In the genomic region with DNA sequence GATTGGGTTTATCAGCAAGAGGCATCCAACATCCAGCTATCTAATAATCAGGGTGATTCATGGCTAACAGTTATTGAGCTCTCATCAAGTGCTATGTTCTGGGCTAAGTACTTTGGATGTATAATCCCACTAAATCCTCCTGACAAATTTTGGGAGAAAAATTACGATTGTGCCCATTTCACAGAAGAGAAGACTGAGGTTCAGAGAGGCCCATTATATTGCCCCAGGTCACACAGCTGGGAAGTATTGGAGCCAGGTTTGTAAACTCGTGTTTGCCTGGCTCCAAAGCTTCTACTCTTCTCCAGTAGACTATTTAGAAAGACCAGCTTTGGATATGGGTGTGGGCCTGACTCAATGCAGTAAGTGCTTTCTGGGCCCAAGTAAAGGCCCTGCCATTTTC, we compare ENCODE assay signal across 1 cellular context.
TF ChIP-seq lines count a peak whose summit lies in the region.

No MANE protein-coding gene starts in this region.

TF ChIP-seq in K562, 482 proteins besides CTCF, POLR2A, EP300 and RAD21 (continued from another document):
- TF ChIP-seq, protein P1, sequence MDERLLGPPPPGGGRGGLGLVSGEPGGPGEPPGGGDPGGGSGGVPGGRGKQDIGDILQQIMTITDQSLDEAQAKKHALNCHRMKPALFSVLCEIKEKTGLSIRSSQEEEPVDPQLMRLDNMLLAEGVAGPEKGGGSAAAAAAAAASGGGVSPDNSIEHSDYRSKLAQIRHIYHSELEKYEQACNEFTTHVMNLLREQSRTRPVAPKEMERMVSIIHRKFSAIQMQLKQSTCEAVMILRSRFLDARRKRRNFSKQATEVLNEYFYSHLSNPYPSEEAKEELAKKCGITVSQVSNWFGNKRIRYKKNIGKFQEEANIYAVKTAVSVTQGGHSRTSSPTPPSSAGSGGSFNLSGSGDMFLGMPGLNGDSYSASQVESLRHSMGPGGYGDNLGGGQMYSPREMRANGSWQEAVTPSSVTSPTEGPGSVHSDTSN (CRISPR knock-in tag; IDR thresholded peaks at IDR 0.05; ENCODE audit: low read depth) = no peak
- TF ChIP-seq, protein P1 (tag; conservative IDR thresholded peaks at IDR 0.05; ENCODE audit: low read depth) = no peak
- TF ChIP-seq ZNF717 (CRISPR knock-in tag; IDR thresholded peaks at IDR 0.05) = no peak
- no peak for TF ChIP-seq ZNF766 (CRISPR knock-in tag; conservative IDR thresholded peaks at IDR 0.05)
- TF ChIP-seq SLC30A9 (CRISPR knock-in tag; IDR thresholded peaks at IDR 0.05) = no peak
- TF ChIP-seq HNRNPH1 (optimal IDR thresholded peaks at IDR 0.05; ENCODE audit: low read depth, low read length) = no peak
- TF ChIP-seq MEIS2 (IDR thresholded peaks at IDR 0.05; ENCODE audit: partially characterized antibody) = no peak
- no peak for TF ChIP-seq CHCHD3 (CRISPR knock-in tag; IDR thresholded peaks at IDR 0.05)
- no peak for TF ChIP-seq MCM3 (IDR thresholded peaks at IDR 0.05)
- TF ChIP-seq HEY1 (CRISPR knock-in tag; IDR thresholded peaks at IDR 0.05; ENCODE audit: borderline replicate concordance) = no peak
- no peak for TF ChIP-seq TAF7 (tag; IDR thresholded peaks at IDR 0.05)
- TF ChIP-seq ZFP30 (CRISPR knock-in tag; IDR thresholded peaks at IDR 0.05; ENCODE audit: borderline replicate concordance) = no peak
- TF ChIP-seq FOXP1 (CRISPR knock-in tag; IDR thresholded peaks at IDR 0.05) = no peak
- TF ChIP-seq, protein P2, sequence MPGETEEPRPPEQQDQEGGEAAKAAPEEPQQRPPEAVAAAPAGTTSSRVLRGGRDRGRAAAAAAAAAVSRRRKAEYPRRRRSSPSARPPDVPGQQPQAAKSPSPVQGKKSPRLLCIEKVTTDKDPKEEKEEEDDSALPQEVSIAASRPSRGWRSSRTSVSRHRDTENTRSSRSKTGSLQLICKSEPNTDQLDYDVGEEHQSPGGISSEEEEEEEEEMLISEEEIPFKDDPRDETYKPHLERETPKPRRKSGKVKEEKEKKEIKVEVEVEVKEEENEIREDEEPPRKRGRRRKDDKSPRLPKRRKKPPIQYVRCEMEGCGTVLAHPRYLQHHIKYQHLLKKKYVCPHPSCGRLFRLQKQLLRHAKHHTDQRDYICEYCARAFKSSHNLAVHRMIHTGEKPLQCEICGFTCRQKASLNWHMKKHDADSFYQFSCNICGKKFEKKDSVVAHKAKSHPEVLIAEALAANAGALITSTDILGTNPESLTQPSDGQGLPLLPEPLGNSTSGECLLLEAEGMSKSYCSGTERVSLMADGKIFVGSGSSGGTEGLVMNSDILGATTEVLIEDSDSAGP (CRISPR knock-in tag; IDR thresholded peaks at IDR 0.05) = no peak
- peak; percentile 72 for TF ChIP-seq CHD4 (IDR thresholded peaks at IDR 0.05; ENCODE audit: insufficient read depth, insufficient replicate concordance, low read depth, low read length, poor library complexity, severe bottlenecking)
- no peak for TF ChIP-seq ZNF140 (CRISPR knock-in tag; IDR thresholded peaks at IDR 0.05)
- TF ChIP-seq CBX2 (IDR thresholded peaks at IDR 0.05; ENCODE audit: insufficient read depth, low read length, poor library complexity, severe bottlenecking) = no peak
- TF ChIP-seq ZKSCAN8 (CRISPR knock-in tag; IDR thresholded peaks at IDR 0.05) = no peak
- no peak for TF ChIP-seq HIVEP1 (CRISPR knock-in tag; IDR thresholded peaks at IDR 0.05)
